19 cellular contexts compared by ENCODE assay signal in the genomic region with DNA sequence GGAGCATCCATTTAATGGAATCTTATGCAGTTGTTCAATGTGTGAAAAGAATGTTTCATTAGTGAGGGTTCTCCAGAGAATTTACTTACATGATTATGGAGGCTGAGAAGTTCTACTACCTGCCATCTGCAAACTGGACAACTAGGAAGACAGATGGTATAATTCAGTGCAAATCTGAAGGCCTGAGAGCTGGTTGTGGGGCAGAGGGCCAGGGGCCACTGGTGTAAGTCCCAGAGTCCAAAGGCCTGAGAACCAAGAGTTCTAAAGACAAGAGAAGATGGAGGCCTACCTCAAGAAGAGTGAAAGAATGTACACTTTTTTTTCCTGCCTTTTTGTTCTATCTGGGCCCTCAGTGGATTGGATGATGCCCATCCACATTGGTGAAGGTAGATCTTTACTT.
"Had no signal": no experiment of that assay in that cellular context is flagged by ENCODE, and none has a peak within 500 bp of the region (broad histone marks: within the 10 kb centered on the region; RNA-seq: fewer than 3 reads in every experiment).

No MANE protein-coding gene starts in this region.

- DNase-seq: colonic mucosa; cortex of kidney; dermis blood vessel endothelial cell; dorsolateral prefrontal cortex; effector CD4-positive, alpha-beta T cell; effector CD8-positive, alpha-beta T cell; effector memory CD4-positive, alpha-beta T cell; effector memory CD8-positive, alpha-beta T cell; endodermal cell; erythroblast; esophagus squamous epithelium; foreskin fibroblast; foreskin keratinocyte; foreskin melanocyte; gastrocnemius medialis; glutamatergic neuron; head of caudate nucleus; heart left ventricle; heart right ventricle had no signal
